Comparison of ENCODE assay signal across 26 cellular contexts in the genomic region with DNA sequence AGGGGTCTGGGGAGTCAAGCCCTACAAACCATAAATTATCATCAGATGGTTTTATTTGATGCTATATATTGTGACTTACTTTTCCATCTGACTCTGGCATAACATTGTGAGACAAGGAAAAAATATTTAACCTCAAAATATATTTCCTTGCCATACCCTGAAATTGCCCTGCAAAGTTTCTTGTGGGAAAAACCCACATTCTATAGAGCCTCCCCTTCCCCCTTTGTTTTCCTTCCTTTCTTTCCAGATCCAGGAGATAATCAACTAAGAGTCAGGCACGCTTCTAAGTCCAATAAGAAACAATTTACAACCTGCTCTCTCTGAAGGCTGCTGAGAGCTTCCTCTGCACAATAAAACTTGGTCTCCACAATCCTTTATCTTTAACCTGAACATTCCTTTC.
"Had no signal": no experiment of that assay in that cellular context is flagged by ENCODE, and none has a peak within 500 bp of the region (broad histone marks: within the 10 kb centered on the region; RNA-seq: fewer than 3 reads in every experiment).

No MANE protein-coding gene starts in this region.

- H3K27ac ChIP-seq: adrenal gland, Peyer's patch, RWPE1, SJCRH30, VCaP had no signal

- FAIRE-seq: bronchial epithelial cell had no signal

- H3K27ac Mint-ChIP-seq: activated CD4-positive, alpha-beta memory T cell treated with anti-CD3 and anti-CD28 coated beads, Interleukin-2, amount 10 ng/mL, durations not matched to agents 7 days and 5 days; activated CD4-positive, alpha-beta T cell treated with anti-CD3 and anti-CD28 coated beads, Interleukin-2, amount 10 ng/mL, durations not matched to agents 7 days and 5 days; activated naive CD8-positive, alpha-beta T cell treated with anti-CD3 and anti-CD28 coated beads, Interleukin-2, amount 10 ng/mL, durations not matched to agents 7 days and 5 days had no signal

- H3K27me3 ChIP-seq: adrenal gland, Peyer's patch, SJCRH30 had no signal

- H3K4me1 ChIP-seq: SJCRH30 had no signal

- H3K4me3 Mint-ChIP-seq: activated CD4-positive, alpha-beta memory T cell treated with anti-CD3 and anti-CD28 coated beads, Interleukin-2, amount 10 ng/mL, durations not matched to agents 7 days and 5 days; activated CD4-positive, alpha-beta T cell treated with anti-CD3 and anti-CD28 coated beads, Interleukin-2, amount 10 ng/mL, durations not matched to agents 7 days and 5 days; activated naive CD8-positive, alpha-beta T cell treated with anti-CD3 and anti-CD28 coated beads, Interleukin-2, amount 10 ng/mL, durations not matched to agents 7 days and 5 days had no signal

- H3K9ac ChIP-seq: SK-N-SH had no signal

- H3K9me3 Mint-ChIP-seq: activated CD4-positive, alpha-beta T cell treated with anti-CD3 and anti-CD28 coated beads, Interleukin-2, amount 10 ng/mL, durations not matched to agents 7 days and 5 days; activated naive CD8-positive, alpha-beta T cell treated with anti-CD3 and anti-CD28 coated beads, Interleukin-2, amount 10 ng/mL, durations not matched to agents 7 days and 5 days had no signal

- H3K36me3 ChIP-seq: adrenal gland, Peyer's patch, SJCRH30 had no signal

- H3K4me2 ChIP-seq: SK-N-SH had no signal

- H3K9me3 ChIP-seq: adrenal gland, Peyer's patch, SJCRH30, SK-N-SH had no signal

- DNase-seq: activated CD4-positive, alpha-beta memory T cell treated with anti-CD3 and anti-CD28 coated beads, Interleukin-2, amount 10 ng/mL, durations not matched to agents 7 days and 5 days; activated CD4-positive, alpha-beta T cell treated with anti-CD3 and anti-CD28 coated beads, Interleukin-2, amount 10 ng/mL, durations not matched to agents 7 days and 5 days; activated CD4-positive, CD25-positive, alpha-beta regulatory T cell; activated naive CD4-positive, alpha-beta T cell treated with anti-CD3 and anti-CD28 coated beads, Interleukin-2, amount 50 U/mL, for 16 hours; activated naive CD8-positive, alpha-beta T cell treated with anti-CD3 and anti-CD28 coated beads, Interleukin-2, amount 10 ng/mL, durations not matched to agents 7 days and 5 days; activated T-cell treated with anti-CD3 and anti-CD28 coated beads for 4 hours; adrenal gland; anterior cingulate cortex; central memory CD4-positive, alpha-beta T cell; Karpas-422; NCI-H1092; NCI-H1417 treated with DMSO at 0.1 percent for 48 hours; NCI-H1694; NCI-H2029; NCI-H2107; NCI-H2171 treated with DMSO at 0.1 percent for 48 hours; NCI-H226; NCI-H526 treated with DMSO at 0.1 percent for 48 hours; NK-92 treated with Interleukin-12 subunit alpha and Interleukin-12 subunit beta, amount 100 ng/mL, for 24 hours; Peyer's patch; Right ventricle myocardium superior; SJCRH30; SK-N-SH had no signal

- H3K27me3 Mint-ChIP-seq: activated CD4-positive, alpha-beta memory T cell treated with anti-CD3 and anti-CD28 coated beads, Interleukin-2, amount 10 ng/mL, durations not matched to agents 7 days and 5 days had no signal

- H3K9me2 ChIP-seq: SK-N-SH had no signal

- H3K36me3 Mint-ChIP-seq: activated naive CD8-positive, alpha-beta T cell treated with anti-CD3 and anti-CD28 coated beads, Interleukin-2, amount 10 ng/mL, durations not matched to agents 7 days and 5 days had no signal

- H3K4me3 ChIP-seq: adrenal gland, Peyer's patch, SJCRH30 had no signal
